ENCODE assay signal across 8 cellular contexts in the genomic region with DNA sequence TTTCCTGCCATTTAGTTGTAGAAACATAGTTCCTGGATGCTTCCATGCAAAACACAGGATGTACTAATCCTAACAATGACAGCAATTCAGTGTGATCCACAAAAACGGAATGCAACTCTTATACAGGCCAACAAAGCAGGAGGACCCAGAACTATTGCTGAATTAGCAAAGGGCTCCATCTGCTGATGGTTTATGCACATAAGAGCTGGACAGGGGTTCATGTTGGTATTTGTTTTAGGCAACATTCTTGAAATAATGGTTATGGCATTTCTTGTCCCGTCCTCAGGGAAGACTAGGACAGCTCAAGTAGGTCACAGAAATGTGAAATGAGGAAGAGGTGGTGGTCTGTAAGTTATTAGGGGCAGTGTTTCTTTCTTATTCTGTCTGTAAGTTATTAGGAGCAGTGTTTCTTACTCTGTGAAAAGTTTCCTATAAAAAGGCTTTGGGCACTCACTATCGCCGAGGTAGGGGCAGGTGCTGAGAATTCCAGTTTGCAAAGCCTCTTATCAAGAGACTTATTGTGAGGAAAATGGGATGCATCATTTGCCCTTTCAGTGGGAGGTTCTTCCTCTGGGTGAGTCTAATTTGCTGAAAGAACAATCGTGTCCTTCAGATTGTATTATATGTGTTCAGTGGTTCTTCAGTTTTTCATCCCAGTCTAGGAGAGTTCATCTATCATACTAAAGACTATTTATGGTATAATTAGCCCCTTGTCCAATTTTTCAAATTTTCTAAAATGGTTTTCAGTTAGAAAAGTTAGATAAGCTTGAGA.
DNase-seq lines count a peak whose midpoint lies in the region; ATAC-seq, FAIRE-seq and TF ChIP-seq lines count a peak whose summit lies in the region.

No MANE protein-coding gene starts in this region.

- H3K9me3 ChIP-seq in naive thymus-derived CD4-positive, alpha-beta T cell (ENCODE audit: control insufficient read depth in 2 of 3, low read length in 3 of 3), result no peaks in the 10 kb centered on the region

- peaks cover 0 to 10% (median 8%) of the 10 kb centered on the region in 7 donors for H3K4me1 Mint-ChIP-seq in naive thymus-derived CD4-positive, alpha-beta T cell

- no peaks in the 10 kb centered on the region for H3K4me1 ChIP-seq in KMS-11 (ENCODE audit: low read depth, poor library complexity, severe bottlenecking)
- peaks cover 0 to 4% of the 10 kb centered on the region in 2 donors for H3K4me1 ChIP-seq in naive thymus-derived CD4-positive, alpha-beta T cell (ENCODE audit: control insufficient read depth in 2 of 2, insufficient read depth in 2 of 2, low read length in 2 of 2)

- peak; percentile 59 for DNase-seq in DMS114 treated with DMSO at 0.1 percent for 48 hours (lab: John Stamatoyannopoulos, UW; ENCODE audit: unreplicated experiment)
- peak; percentile 28 for DNase-seq in RPMI8226
- peak in 5 of 9 donors; percentile 6 to 34 (median 11) for DNase-seq in naive thymus-derived CD4-positive, alpha-beta T cell
- no peak for DNase-seq in activated CD8-positive, alpha-beta memory T cell treated with anti-CD3 and anti-CD28 coated beads, Interleukin-2, amount 50 U/mL, for 4 hours
- no peak for DNase-seq in GDM1 (lab: John Stamatoyannopoulos, UW)

- no peak overlapping the region for H3K27ac ChIP-seq in KMS-11
- no peak overlapping the region for H3K27ac ChIP-seq in naive thymus-derived CD4-positive, alpha-beta T cell (ENCODE audit: low read depth, low read length)

- peak; percentile 21 for FAIRE-seq in endometrium (lab: Jason Lieb, UNC)

- H3K4me3 Mint-ChIP-seq in naive thymus-derived CD4-positive, alpha-beta T cell, result peak overlapping the region in 9 of 10 donors; percentile 1 to 84 (median 62)

- H3K9ac ChIP-seq in KMS-11, result no peak overlapping the region; the same call in 1 of the 2 replicates

- CTCF ChIA-PET in naive thymus-derived CD4-positive, alpha-beta T cell (lab: Charles Lee), result no interaction called here

- ATAC-seq in GM19372 (IDR thresholded peaks at IDR 0.05; ENCODE audit: low read depth, unreplicated experiment), result peak; percentile 83
- peak; percentile 37 for ATAC-seq in naive thymus-derived CD4-positive, alpha-beta T cell

- no peak overlapping the region for H3K4me3 ChIP-seq in KMS-11 (IDR thresholded peaks at IDR 0.05; ENCODE audit: insufficient read depth, low read depth, low read length)
- H3K4me3 ChIP-seq in naive thymus-derived CD4-positive, alpha-beta T cell (ENCODE audit: low read length), result peak overlapping the region; percentile 13

- peaks cover 0 to 3% (median 0%) of the 10 kb centered on the region in 11 donors for H3K9me3 Mint-ChIP-seq in naive thymus-derived CD4-positive, alpha-beta T cell

- no peaks in the 10 kb centered on the region for H3K36me3 ChIP-seq in KMS-11 (ENCODE audit: insufficient read depth)
- H3K36me3 ChIP-seq in naive thymus-derived CD4-positive, alpha-beta T cell (ENCODE audit: control insufficient read depth in 2 of 3, insufficient read depth in 3 of 3, low read length in 3 of 3), result no peaks in the 10 kb centered on the region

- peak overlapping the region in 2 of 9 donors; percentile 36 to 54 for H3K27ac Mint-ChIP-seq in naive thymus-derived CD4-positive, alpha-beta T cell

- intact Hi-C loops in naive thymus-derived CD4-positive, alpha-beta T cell (cut with micrococcal nuclease), result loop anchor here (2.0 kb wide), 1 partner anchor 356 kb away; no protein-coding TSS in a partner anchor

- peak; percentile 56 for TF ChIP-seq CTCF in KMS-11 (conservative IDR thresholded peaks at IDR 0.05; ENCODE audit: low read depth, low read length)

- peak overlapping the region; percentile 62; the same call in 1 of the 2 replicates for H2AFZ ChIP-seq in KMS-11 (ENCODE audit: low read depth)

- peaks cover 7 to 40% (median 25%) of the 10 kb centered on the region in 5 donors for H3K27me3 Mint-ChIP-seq in naive thymus-derived CD4-positive, alpha-beta T cell

- H3K27me3 ChIP-seq in KMS-11 (ENCODE audit: insufficient read depth, low read depth), result no peaks in the 10 kb centered on the region
- no peaks in the 10 kb centered on the region for H3K27me3 ChIP-seq in naive thymus-derived CD4-positive, alpha-beta T cell (ENCODE audit: control insufficient read depth in 2 of 2, insufficient read depth in 2 of 2, low read length in 2 of 2)

- H3K4me2 ChIP-seq in KMS-11, result peak overlapping the region; percentile 83

- no peaks in the 10 kb centered on the region for H3K79me2 ChIP-seq in KMS-11 (ENCODE audit: insufficient read depth, low read depth)

- no peaks in the 10 kb centered on the region for H3K36me3 Mint-ChIP-seq in naive thymus-derived CD4-positive, alpha-beta T cell

- POLR2A ChIA-PET in naive thymus-derived CD4-positive, alpha-beta T cell (lab: Charles Lee), result no interaction called here

- no peaks in the 10 kb centered on the region for H4K20me1 ChIP-seq in KMS-11 (ENCODE audit: insufficient read depth)

Comparison
In these comparisons a context has a peak if more than half of its experiments do, and no peak if none do; other contexts are left out.
1. DNase-seq: peak in DMS114 treated with DMSO at 0.1 percent for 48 hours (single experiment), RPMI8226 (single experiment) and naive thymus-derived CD4-positive, alpha-beta T cell (5 of 9); none in activated CD8-positive, alpha-beta memory T cell treated with anti-CD3 and anti-CD28 coated beads, Interleukin-2, amount 50 U/mL, for 4 hours (single experiment) and GDM1 (single experiment).